ENCODE assay signal across 1 cellular context in the genomic region with DNA sequence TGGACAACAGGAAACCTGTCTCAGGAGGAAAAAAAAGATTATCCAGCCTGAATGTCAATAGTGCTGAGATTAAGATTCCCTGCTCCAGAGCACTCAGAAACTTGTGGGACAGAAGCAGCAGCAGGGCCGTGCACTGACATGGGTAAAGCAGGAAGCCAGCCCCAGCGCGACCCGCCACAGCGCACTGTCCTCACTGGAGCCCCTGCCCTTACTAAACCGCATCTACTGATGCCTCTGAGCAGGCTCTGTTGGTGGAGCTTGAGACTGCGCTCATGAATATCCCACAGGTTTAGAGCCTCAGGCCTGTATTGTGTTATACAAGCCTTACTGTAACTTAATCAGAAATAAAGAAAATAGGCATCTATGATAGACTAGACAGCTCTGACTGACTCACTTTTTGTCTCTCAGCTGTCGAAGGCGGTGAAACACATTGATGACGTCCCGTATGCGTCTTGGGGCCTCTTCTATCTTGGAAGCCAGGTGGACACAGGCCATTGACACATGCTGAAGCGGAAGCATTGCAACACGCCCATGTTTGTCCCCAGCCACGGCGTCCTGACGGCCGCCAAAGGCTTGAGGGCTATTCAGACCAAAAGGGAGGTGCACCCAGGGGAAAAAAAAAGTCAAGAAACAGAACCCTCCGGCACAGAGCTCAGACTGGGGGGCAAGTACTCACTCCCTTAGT.
A peak's percentile ranks its signal among the peaks of the same experiment; 100 is the strongest.
TF ChIP-seq lines count a peak whose summit lies in the region.

No MANE protein-coding gene starts in this region.

TF ChIP-seq in K562, 482 proteins besides CTCF, POLR2A, EP300 and RAD21 (continued from another document and continues in another):
- TF ChIP-seq, protein P1, sequence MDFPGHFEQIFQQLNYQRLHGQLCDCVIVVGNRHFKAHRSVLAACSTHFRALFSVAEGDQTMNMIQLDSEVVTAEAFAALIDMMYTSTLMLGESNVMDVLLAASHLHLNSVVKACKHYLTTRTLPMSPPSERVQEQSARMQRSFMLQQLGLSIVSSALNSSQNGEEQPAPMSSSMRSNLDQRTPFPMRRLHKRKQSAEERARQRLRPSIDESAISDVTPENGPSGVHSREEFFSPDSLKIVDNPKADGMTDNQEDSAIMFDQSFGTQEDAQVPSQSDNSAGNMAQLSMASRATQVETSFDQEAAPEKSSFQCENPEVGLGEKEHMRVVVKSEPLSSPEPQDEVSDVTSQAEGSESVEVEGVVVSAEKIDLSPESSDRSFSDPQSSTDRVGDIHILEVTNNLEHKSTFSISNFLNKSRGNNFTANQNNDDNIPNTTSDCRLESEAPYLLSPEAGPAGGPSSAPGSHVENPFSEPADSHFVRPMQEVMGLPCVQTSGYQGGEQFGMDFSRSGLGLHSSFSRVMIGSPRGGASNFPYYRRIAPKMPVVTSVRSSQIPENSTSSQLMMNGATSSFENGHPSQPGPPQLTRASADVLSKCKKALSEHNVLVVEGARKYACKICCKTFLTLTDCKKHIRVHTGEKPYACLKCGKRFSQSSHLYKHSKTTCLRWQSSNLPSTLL (IDR thresholded peaks at IDR 0.05) = no peak
- TF ChIP-seq L3MBTL2 (IDR thresholded peaks at IDR 0.05) = peak; percentile 30; the same call in 1 of the 2 replicates
- TF ChIP-seq SRSF7 (optimal IDR thresholded peaks at IDR 0.05; ENCODE audit: low read depth, low read length) = no peak
- no peak for TF ChIP-seq GTF2A2 (tag; IDR thresholded peaks at IDR 0.05)
- no peak for TF ChIP-seq ZNF584 (CRISPR knock-in tag; IDR thresholded peaks at IDR 0.05; ENCODE audit: low read depth)
- TF ChIP-seq DMBX1 (CRISPR knock-in tag; IDR thresholded peaks at IDR 0.05; ENCODE audit: borderline replicate concordance) = no peak
- TF ChIP-seq ZNF717 (CRISPR knock-in tag; IDR thresholded peaks at IDR 0.05) = no peak
- TF ChIP-seq GATA2 (CRISPR knock-in tag; IDR thresholded peaks at IDR 0.05) = no peak
- TF ChIP-seq, protein P2, sequence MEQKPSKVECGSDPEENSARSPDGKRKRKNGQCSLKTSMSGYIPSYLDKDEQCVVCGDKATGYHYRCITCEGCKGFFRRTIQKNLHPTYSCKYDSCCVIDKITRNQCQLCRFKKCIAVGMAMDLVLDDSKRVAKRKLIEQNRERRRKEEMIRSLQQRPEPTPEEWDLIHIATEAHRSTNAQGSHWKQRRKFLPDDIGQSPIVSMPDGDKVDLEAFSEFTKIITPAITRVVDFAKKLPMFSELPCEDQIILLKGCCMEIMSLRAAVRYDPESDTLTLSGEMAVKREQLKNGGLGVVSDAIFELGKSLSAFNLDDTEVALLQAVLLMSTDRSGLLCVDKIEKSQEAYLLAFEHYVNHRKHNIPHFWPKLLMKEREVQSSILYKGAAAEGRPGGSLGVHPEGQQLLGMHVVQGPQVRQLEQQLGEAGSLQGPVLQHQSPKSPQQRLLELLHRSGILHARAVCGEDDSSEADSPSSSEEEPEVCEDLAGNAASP (IDR thresholded peaks at IDR 0.05) = no peak
- TF ChIP-seq ZNF263 (CRISPR knock-in tag; IDR thresholded peaks at IDR 0.05; ENCODE audit: borderline replicate concordance) = no peak
- TF ChIP-seq NFYB (IDR thresholded peaks at IDR 0.05; ENCODE audit: extremely low read depth, insufficient read length) = no peak
- TF ChIP-seq POLR2AphosphoS2 (IDR thresholded peaks at IDR 0.05; ENCODE audit: low read length) = no peak
- TF ChIP-seq KLF10 (CRISPR knock-in tag; IDR thresholded peaks at IDR 0.05) = no peak
- TF ChIP-seq, protein P3, sequence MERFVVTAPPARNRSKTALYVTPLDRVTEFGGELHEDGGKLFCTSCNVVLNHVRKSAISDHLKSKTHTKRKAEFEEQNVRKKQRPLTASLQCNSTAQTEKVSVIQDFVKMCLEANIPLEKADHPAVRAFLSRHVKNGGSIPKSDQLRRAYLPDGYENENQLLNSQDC (CRISPR knock-in tag; IDR thresholded peaks at IDR 0.05) = no peak
- no peak for TF ChIP-seq PHB2 (IDR thresholded peaks at IDR 0.05; ENCODE audit: low read depth)
- no peak for TF ChIP-seq ZNF79 (CRISPR knock-in tag; IDR thresholded peaks at IDR 0.05; ENCODE audit: low read depth)
- TF ChIP-seq, protein P4, sequence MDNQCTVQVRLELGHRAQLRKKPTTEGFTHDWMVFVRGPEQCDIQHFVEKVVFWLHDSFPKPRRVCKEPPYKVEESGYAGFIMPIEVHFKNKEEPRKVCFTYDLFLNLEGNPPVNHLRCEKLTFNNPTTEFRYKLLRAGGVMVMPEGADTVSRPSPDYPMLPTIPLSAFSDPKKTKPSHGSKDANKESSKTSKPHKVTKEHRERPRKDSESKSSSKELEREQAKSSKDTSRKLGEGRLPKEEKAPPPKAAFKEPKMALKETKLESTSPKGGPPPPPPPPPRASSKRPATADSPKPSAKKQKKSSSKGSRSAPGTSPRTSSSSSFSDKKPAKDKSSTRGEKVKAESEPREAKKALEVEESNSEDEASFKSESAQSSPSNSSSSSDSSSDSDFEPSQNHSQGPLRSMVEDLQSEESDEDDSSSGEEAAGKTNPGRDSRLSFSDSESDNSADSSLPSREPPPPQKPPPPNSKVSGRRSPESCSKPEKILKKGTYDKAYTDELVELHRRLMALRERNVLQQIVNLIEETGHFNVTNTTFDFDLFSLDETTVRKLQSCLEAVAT (IDR thresholded peaks at IDR 0.05) = no peak
- no peak for TF ChIP-seq SIX5 (IDR thresholded peaks at IDR 0.05; ENCODE audit: borderline replicate concordance in 1 of 2, insufficient read depth in 1 of 2, low read depth in 1 of 2, low read length in 2 of 2)
- TF ChIP-seq CC2D1A (IDR thresholded peaks at IDR 0.05) = peak; percentile 32; the same call in 1 of the 2 replicates
- TF ChIP-seq, protein P5, sequence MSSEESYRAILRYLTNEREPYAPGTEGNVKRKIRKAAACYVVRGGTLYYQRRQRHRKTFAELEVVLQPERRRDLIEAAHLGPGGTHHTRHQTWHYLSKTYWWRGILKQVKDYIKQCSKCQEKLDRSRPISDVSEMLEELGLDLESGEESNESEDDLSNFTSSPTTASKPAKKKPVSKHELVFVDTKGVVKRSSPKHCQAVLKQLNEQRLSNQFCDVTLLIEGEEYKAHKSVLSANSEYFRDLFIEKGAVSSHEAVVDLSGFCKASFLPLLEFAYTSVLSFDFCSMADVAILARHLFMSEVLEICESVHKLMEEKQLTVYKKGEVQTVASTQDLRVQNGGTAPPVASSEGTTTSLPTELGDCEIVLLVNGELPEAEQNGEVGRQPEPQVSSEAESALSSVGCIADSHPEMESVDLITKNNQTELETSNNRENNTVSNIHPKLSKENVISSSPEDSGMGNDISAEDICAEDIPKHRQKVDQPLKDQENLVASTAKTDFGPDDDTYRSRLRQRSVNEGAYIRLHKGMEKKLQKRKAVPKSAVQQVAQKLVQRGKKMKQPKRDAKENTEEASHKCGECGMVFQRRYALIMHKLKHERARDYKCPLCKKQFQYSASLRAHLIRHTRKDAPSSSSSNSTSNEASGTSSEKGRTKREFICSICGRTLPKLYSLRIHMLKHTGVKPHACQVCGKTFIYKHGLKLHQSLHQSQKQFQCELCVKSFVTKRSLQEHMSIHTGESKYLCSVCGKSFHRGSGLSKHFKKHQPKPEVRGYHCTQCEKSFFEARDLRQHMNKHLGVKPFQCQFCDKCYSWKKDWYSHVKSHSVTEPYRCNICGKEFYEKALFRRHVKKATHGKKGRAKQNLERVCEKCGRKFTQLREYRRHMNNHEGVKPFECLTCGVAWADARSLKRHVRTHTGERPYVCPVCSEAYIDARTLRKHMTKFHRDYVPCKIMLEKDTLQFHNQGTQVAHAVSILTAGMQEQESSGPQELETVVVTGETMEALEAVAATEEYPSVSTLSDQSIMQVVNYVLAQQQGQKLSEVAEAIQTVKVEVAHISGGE (CRISPR knock-in tag; IDR thresholded peaks at IDR 0.05) = no peak
- TF ChIP-seq ZNF780A (CRISPR knock-in tag; IDR thresholded peaks at IDR 0.05) = no peak
- no peak for TF ChIP-seq ARID2 (IDR thresholded peaks at IDR 0.05)
- TF ChIP-seq SRSF1 (IDR thresholded peaks at IDR 0.05; ENCODE audit: low read depth, low read length) = no peak
- TF ChIP-seq TAF7 (tag; IDR thresholded peaks at IDR 0.05) = no peak
- TF ChIP-seq NR1H2 (CRISPR knock-in tag; IDR thresholded peaks at IDR 0.05) = no peak
- no peak for TF ChIP-seq SIN3B (IDR thresholded peaks at IDR 0.05; ENCODE audit: low read depth)
- TF ChIP-seq, protein P6, sequence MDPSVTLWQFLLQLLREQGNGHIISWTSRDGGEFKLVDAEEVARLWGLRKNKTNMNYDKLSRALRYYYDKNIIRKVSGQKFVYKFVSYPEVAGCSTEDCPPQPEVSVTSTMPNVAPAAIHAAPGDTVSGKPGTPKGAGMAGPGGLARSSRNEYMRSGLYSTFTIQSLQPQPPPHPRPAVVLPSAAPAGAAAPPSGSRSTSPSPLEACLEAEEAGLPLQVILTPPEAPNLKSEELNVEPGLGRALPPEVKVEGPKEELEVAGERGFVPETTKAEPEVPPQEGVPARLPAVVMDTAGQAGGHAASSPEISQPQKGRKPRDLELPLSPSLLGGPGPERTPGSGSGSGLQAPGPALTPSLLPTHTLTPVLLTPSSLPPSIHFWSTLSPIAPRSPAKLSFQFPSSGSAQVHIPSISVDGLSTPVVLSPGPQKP (CRISPR knock-in tag; IDR thresholded peaks at IDR 0.05) = no peak; the same call in 1 of the 2 replicates
- TF ChIP-seq GABPB2 (CRISPR knock-in tag; conservative IDR thresholded peaks at IDR 0.05) = no peak
- no peak for TF ChIP-seq MTA2 (IDR thresholded peaks at IDR 0.05; ENCODE audit: low read depth)
- TF ChIP-seq MBD2 (IDR thresholded peaks at IDR 0.05; ENCODE audit: borderline replicate concordance, low read depth) = no peak
- TF ChIP-seq IFI16 (CRISPR knock-in tag; IDR thresholded peaks at IDR 0.05) = no peak
- no peak for TF ChIP-seq ZNF586 (CRISPR knock-in tag; conservative IDR thresholded peaks at IDR 0.05)
- no peak for TF ChIP-seq ZNF75A (CRISPR knock-in tag; IDR thresholded peaks at IDR 0.05)
- TF ChIP-seq ZNF143 (CRISPR knock-in tag; IDR thresholded peaks at IDR 0.05) = no peak
- TF ChIP-seq ZKSCAN3 (CRISPR knock-in tag; IDR thresholded peaks at IDR 0.05) = no peak
- TF ChIP-seq, protein P7, sequence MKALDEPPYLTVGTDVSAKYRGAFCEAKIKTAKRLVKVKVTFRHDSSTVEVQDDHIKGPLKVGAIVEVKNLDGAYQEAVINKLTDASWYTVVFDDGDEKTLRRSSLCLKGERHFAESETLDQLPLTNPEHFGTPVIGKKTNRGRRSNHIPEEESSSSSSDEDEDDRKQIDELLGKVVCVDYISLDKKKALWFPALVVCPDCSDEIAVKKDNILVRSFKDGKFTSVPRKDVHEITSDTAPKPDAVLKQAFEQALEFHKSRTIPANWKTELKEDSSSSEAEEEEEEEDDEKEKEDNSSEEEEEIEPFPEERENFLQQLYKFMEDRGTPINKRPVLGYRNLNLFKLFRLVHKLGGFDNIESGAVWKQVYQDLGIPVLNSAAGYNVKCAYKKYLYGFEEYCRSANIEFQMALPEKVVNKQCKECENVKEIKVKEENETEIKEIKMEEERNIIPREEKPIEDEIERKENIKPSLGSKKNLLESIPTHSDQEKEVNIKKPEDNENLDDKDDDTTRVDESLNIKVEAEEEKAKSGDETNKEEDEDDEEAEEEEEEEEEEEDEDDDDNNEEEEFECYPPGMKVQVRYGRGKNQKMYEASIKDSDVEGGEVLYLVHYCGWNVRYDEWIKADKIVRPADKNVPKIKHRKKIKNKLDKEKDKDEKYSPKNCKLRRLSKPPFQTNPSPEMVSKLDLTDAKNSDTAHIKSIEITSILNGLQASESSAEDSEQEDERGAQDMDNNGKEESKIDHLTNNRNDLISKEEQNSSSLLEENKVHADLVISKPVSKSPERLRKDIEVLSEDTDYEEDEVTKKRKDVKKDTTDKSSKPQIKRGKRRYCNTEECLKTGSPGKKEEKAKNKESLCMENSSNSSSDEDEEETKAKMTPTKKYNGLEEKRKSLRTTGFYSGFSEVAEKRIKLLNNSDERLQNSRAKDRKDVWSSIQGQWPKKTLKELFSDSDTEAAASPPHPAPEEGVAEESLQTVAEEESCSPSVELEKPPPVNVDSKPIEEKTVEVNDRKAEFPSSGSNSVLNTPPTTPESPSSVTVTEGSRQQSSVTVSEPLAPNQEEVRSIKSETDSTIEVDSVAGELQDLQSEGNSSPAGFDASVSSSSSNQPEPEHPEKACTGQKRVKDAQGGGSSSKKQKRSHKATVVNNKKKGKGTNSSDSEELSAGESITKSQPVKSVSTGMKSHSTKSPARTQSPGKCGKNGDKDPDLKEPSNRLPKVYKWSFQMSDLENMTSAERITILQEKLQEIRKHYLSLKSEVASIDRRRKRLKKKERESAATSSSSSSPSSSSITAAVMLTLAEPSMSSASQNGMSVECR (CRISPR knock-in tag; IDR thresholded peaks at IDR 0.05) = peak; percentile 94
- TF ChIP-seq ATF7 (IDR thresholded peaks at IDR 0.05) = no peak
- TF ChIP-seq, protein P8, sequence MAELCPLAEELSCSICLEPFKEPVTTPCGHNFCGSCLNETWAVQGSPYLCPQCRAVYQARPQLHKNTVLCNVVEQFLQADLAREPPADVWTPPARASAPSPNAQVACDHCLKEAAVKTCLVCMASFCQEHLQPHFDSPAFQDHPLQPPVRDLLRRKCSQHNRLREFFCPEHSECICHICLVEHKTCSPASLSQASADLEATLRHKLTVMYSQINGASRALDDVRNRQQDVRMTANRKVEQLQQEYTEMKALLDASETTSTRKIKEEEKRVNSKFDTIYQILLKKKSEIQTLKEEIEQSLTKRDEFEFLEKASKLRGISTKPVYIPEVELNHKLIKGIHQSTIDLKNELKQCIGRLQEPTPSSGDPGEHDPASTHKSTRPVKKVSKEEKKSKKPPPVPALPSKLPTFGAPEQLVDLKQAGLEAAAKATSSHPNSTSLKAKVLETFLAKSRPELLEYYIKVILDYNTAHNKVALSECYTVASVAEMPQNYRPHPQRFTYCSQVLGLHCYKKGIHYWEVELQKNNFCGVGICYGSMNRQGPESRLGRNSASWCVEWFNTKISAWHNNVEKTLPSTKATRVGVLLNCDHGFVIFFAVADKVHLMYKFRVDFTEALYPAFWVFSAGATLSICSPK (IDR thresholded peaks at IDR 0.05; ENCODE audit: borderline replicate concordance) = no peak
- no peak for TF ChIP-seq TARDBP (IDR thresholded peaks at IDR 0.05)
- TF ChIP-seq, protein P9, sequence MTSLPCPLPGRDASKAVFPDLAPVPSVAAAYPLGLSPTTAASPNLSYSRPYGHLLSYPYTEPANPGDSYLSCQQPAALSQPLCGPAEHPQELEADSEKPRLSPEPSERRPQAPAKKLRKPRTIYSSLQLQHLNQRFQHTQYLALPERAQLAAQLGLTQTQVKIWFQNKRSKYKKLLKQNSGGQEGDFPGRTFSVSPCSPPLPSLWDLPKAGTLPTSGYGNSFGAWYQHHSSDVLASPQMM (CRISPR knock-in tag; IDR thresholded peaks at IDR 0.05) = no peak
- TF ChIP-seq NCOA6 (IDR thresholded peaks at IDR 0.05) = no peak
- TF ChIP-seq, protein P10, sequence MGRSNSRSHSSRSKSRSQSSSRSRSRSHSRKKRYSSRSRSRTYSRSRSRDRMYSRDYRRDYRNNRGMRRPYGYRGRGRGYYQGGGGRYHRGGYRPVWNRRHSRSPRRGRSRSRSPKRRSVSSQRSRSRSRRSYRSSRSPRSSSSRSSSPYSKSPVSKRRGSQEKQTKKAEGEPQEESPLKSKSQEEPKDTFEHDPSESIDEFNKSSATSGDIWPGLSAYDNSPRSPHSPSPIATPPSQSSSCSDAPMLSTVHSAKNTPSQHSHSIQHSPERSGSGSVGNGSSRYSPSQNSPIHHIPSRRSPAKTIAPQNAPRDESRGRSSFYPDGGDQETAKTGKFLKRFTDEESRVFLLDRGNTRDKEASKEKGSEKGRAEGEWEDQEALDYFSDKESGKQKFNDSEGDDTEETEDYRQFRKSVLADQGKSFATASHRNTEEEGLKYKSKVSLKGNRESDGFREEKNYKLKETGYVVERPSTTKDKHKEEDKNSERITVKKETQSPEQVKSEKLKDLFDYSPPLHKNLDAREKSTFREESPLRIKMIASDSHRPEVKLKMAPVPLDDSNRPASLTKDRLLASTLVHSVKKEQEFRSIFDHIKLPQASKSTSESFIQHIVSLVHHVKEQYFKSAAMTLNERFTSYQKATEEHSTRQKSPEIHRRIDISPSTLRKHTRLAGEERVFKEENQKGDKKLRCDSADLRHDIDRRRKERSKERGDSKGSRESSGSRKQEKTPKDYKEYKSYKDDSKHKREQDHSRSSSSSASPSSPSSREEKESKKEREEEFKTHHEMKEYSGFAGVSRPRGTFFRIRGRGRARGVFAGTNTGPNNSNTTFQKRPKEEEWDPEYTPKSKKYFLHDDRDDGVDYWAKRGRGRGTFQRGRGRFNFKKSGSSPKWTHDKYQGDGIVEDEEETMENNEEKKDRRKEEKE (IDR thresholded peaks at IDR 0.05; ENCODE audit: borderline replicate concordance in 1 of 2, control insufficient read depth in 1 of 2, low read depth in 2 of 2, low read length in 1 of 2) = no peak
